22 cellular contexts compared by ENCODE assay signal in genomic region chr11:15071556-15072255, GRCh38. TPM values are rescaled to one million over a fixed set of nuclear protein-coding genes. Genes with fewer than 3 reads are reported as not detected.
"Had no signal": no experiment of that assay in that cellular context is flagged by ENCODE, and none has a peak within 500 bp of the region (broad histone marks: within the 10 kb centered on the region; RNA-seq: fewer than 3 reads in every experiment).

No MANE protein-coding gene starts in this region.

- FAIRE-seq: HepG2, RCC 7860 had no signal

- H3K9me3 ChIP-seq: MG63 had no signal

- H3K27ac ChIP-seq: SJCRH30 had no signal

- H3K4me1 ChIP-seq: SJCRH30 had no signal

- DNase-seq: IMR-90, Karpas-422, KG1, MG63, NCI-H1092 treated with DMSO at 0.1 percent for 48 hours, NCI-H1436, NCI-H187, NCI-H2029, NCI-H2081 treated with DMSO at 0.1 percent for 48 hours, NCI-H2171, NCI-H226, NCI-H446, NCI-H510A, NCI-H524 treated with DMSO at 0.1 percent for 48 hours, NCI-H69, NCI-H774, RPMI8226, SHP77 treated with DMSO at 0.1 percent for 48 hours, SJCRH30 had no signal

- H3K27me3 ChIP-seq: SJCRH30 had no signal

- H3K4me3 ChIP-seq: MG63, SJCRH30 had no signal

- ATAC-seq: HepG2, SK-N-SH treated with all-trans-retinoic acid at 6 μM for 48 hours had no signal

- H3K36me3 ChIP-seq: MG63, SJCRH30 had no signal

RNA-seq across cellular contexts. Expression of gene CALCB, which starts 1.7 kb away (rescaled TPM):
- total RNA-seq: HepG2, IMR-90, SJCRH30 had no signal
- polyA plus RNA-seq: HepG2, IMR-90 had no signal

RNA-seq across cellular contexts. Expression of gene INSC, which starts 43.0 kb away (rescaled TPM):
- total RNA-seq: HepG2, SJCRH30 had no signal
